ENCODE assay signal across 8 cellular contexts in genomic region chr16:75250089-75250808, GRCh38. TPM values are rescaled to one million over a fixed set of nuclear protein-coding genes. Genes with fewer than 3 reads are reported as not detected.
A peak's percentile ranks its signal among the peaks of the same experiment; 100 is the strongest.
DNase-seq lines count a peak whose midpoint lies in the region; ATAC-seq and TF ChIP-seq lines count a peak whose summit lies in the region.

No MANE protein-coding gene starts in this region.

- H3K4me3 Mint-ChIP-seq in natural killer cell: peak overlapping the region; percentile 25
- H3K4me3 Mint-ChIP-seq in natural killer cell treated with Interleukin-12 subunit alpha and Interleukin-12 subunit beta and Interleukin-15 and Interleukin-18, amount 100 ng/mL, for 72 hours: no peak overlapping the region

- WGBS in lung, 2 donors: 3 to 5% methylated on average over 29 of the region's 29 CpGs
- 0 to 1% methylated on average over 24 to 29 of the region's 29 CpGs for WGBS in aorta, 2 donors

- TF ChIP-seq CTCF in natural killer cell (IDR thresholded peaks at IDR 0.05): no peak
- no peak for TF ChIP-seq CTCF in lung (IDR thresholded peaks at IDR 0.05; ENCODE audit: control extremely low read depth, extremely low read depth)

- H3K4me3 ChIP-seq in lung: peak overlapping the region; percentile 72
- H3K4me3 ChIP-seq in aorta (ENCODE audit: low read length in 2 of 2): peak overlapping the region; percentile 69 to 82

- peaks cover 55 to 60% of the 10 kb centered on the region in 2 donors for H3K27me3 Mint-ChIP-seq in natural killer cell (ENCODE audit: low read depth in 2 of 2)
- peaks cover 24 to 47% of the 10 kb centered on the region in 2 donors for H3K27me3 Mint-ChIP-seq in natural killer cell treated with Interleukin-12 subunit alpha and Interleukin-12 subunit beta and Interleukin-15 and Interleukin-18, amount 100 ng/mL, for 72 hours

- peak overlapping the region; percentile 98 for H3K27ac ChIP-seq in cingulate gyrus (ENCODE audit: low read depth, low read length)
- H3K27ac ChIP-seq in lung (ENCODE audit: low read depth in 1 of 2, low read length in 1 of 2): peak overlapping the region; percentile 82 to 97
- peak overlapping the region; percentile 10 to 87 for H3K27ac ChIP-seq in aorta (ENCODE audit: low read depth in 1 of 2, low read length in 2 of 2)

- H3K36me3 ChIP-seq in lung (ENCODE audit: control insufficient read depth in 2 of 2, insufficient read depth in 2 of 2, low read length in 2 of 2) (no peaks in the 10 kb centered on the region), aorta (ENCODE audit: control insufficient read depth in 1 of 2, insufficient read depth in 2 of 2, low read length in 1 of 2) (no peaks in the 10 kb centered on the region)

- H3K9me3 ChIP-seq in lung (ENCODE audit: control insufficient read depth in 2 of 2, insufficient read depth in 1 of 2, low read length in 1 of 2) (peaks cover 0 to 1% of the 10 kb centered on the region in 2 donors), aorta (ENCODE audit: control insufficient read depth, low read length) (no peaks in the 10 kb centered on the region)

- DNase-seq in natural killer cell (no peak), lung (ENCODE audit: low spot score) (peak; percentile 50), aorta (peak in 1 of 2 donors; percentile 56), NCI-H2029 treated with DMSO at 0.1 percent for 48 hours (lab: John Stamatoyannopoulos, UW) (no peak)
- DNase-seq in natural killer cell treated with Interleukin-12 subunit alpha and Interleukin-12 subunit beta and Interleukin-15 and Interleukin-18, amount 100 ng/mL, for 72 hours (ENCODE audit: low spot score): no peak

- H3K4me1 Mint-ChIP-seq in natural killer cell: peaks cover 0 to 17% of the 10 kb centered on the region in 2 donors
- no peaks in the 10 kb centered on the region for H3K4me1 Mint-ChIP-seq in natural killer cell treated with Interleukin-12 subunit alpha and Interleukin-12 subunit beta and Interleukin-15 and Interleukin-18, amount 100 ng/mL, for 72 hours (ENCODE audit: low read depth in 2 of 2)

- H3K36me3 Mint-ChIP-seq in natural killer cell: no peaks in the 10 kb centered on the region
- no peaks in the 10 kb centered on the region for H3K36me3 Mint-ChIP-seq in natural killer cell treated with Interleukin-12 subunit alpha and Interleukin-12 subunit beta and Interleukin-15 and Interleukin-18, amount 100 ng/mL, for 72 hours

- H3K4me1 ChIP-seq in lung (ENCODE audit: control insufficient read depth in 2 of 2, insufficient read depth in 2 of 2, low read length in 2 of 2) (peaks cover 37 to 75% of the 10 kb centered on the region in 2 donors), aorta (ENCODE audit: control insufficient read depth in 1 of 2, insufficient read depth in 2 of 2, low read length in 2 of 2) (peaks cover 0 to 8% of the 10 kb centered on the region in 2 donors)

- no peaks in the 10 kb centered on the region for H3K27me3 ChIP-seq in lung (ENCODE audit: control insufficient read depth, insufficient read depth)
- H3K27me3 ChIP-seq in aorta (ENCODE audit: control insufficient read depth in 1 of 2, insufficient read depth in 2 of 2, low read length in 1 of 2): no peaks in the 10 kb centered on the region

- no peaks in the 10 kb centered on the region for H3K9me3 Mint-ChIP-seq in natural killer cell
- H3K9me3 Mint-ChIP-seq in natural killer cell treated with Interleukin-12 subunit alpha and Interleukin-12 subunit beta and Interleukin-15 and Interleukin-18, amount 100 ng/mL, for 72 hours: no peaks in the 10 kb centered on the region

- intact Hi-C loops in natural killer cell (cut with micrococcal nuclease) (no loop called here), aorta (cut with DNase I) (loop anchor here in 1 of 2 donors (5.0 kb wide), 1 partner anchor 57 kb away; no protein-coding TSS in a partner anchor)

- ATAC-seq in natural killer cell (no peak), lung (ENCODE audit: insufficient read depth, low FRiP score) (no peak), aorta (ENCODE audit: low FRiP score) (no peak), HG02571 (IDR thresholded peaks at IDR 0.05; ENCODE audit: unreplicated experiment) (no peak)
- ATAC-seq in natural killer cell treated with Interleukin-12 subunit alpha and Interleukin-12 subunit beta and Interleukin-15 and Interleukin-18, amount 100 ng/mL, for 72 hours: no peak
- ATAC-seq in activated CD4-positive, CD25-positive, alpha-beta regulatory T cell treated with anti-CD3 and anti-CD28 coated beads, Interleukin-2, amount 50 U/mL, for 24 hours: no peak

- no peak overlapping the region for H3K27ac Mint-ChIP-seq in natural killer cell
- H3K27ac Mint-ChIP-seq in natural killer cell treated with Interleukin-12 subunit alpha and Interleukin-12 subunit beta and Interleukin-15 and Interleukin-18, amount 100 ng/mL, for 72 hours: no peak overlapping the region

RNA-seq across cellular contexts. Expression of gene BCAR1, which starts 1.2 kb away (rescaled TPM):
- not detected for total RNA-seq in natural killer cell
- not detected for total RNA-seq in natural killer cell treated with Interleukin-12 subunit alpha and Interleukin-12 subunit beta and Interleukin-15 and Interleukin-18, amount 100 ng/mL, for 72 hours
- 10 to 100 TPM; 51.3 to 70.7 TPM for total RNA-seq in lung
- polyA plus RNA-seq in lung: 10 to 100 TPM; 37.5 to 48.6 TPM
- 100 to 1,000 TPM; 125 to 140 TPM for total RNA-seq in aorta
- 10 to 100 TPM; 28.7 to 56.3 TPM for polyA plus RNA-seq in aorta

RNA-seq across cellular contexts. Expression of gene CTRB1, which starts 31.5 kb away (rescaled TPM):
- total RNA-seq in natural killer cell (not detected), lung (1 to 10 TPM in 1 of 2 donors, not detected in 1; 6.5 TPM), aorta (1 to 10 TPM; 3.4 to 6.8 TPM)
- not detected for total RNA-seq in natural killer cell treated with Interleukin-12 subunit alpha and Interleukin-12 subunit beta and Interleukin-15 and Interleukin-18, amount 100 ng/mL, for 72 hours
- polyA plus RNA-seq in lung (under 1 TPM; 0.33 to 0.97 TPM), aorta (10 to 100 TPM in 1 of 2 donors, 1 to 10 TPM in 1; 5.7 to 17.4 TPM)

RNA-seq across cellular contexts. Expression of gene CTRB2, which starts 43.3 kb away (rescaled TPM):
- total RNA-seq in natural killer cell (not detected), lung (10 to 100 TPM in 1 of 2 donors, not detected in 1; 14.6 TPM), aorta (10 to 100 TPM in 1 of 2 donors, 1 to 10 TPM in 1; 9.1 to 11.6 TPM)
- not detected for total RNA-seq in natural killer cell treated with Interleukin-12 subunit alpha and Interleukin-12 subunit beta and Interleukin-15 and Interleukin-18, amount 100 ng/mL, for 72 hours
- polyA plus RNA-seq in lung (1 to 10 TPM in 1 of 2 donors, under 1 TPM in 1; 0.65 to 1.3 TPM), aorta (10 to 100 TPM; 12.7 to 19.0 TPM)

Comparison
In these comparisons a context has a peak if more than half of its experiments do, and no peak if none do; other contexts are left out.
1. RNA of gene BCAR1, which starts 1.2 kb away (total RNA-seq): 125 to 140 TPM in aorta and 51.3 to 70.7 TPM in lung; not detected in natural killer cell treated with Interleukin-12 subunit alpha and Interleukin-12 subunit beta and Interleukin-15 and Interleukin-18, amount 100 ng/mL, for 72 hours and not detected in natural killer cell; every median in the first group is over 10 times any median in the second.
2. Peak in every context shown above with its lines, with median percentiles within 50 percentile points of each other: H3K27ac ChIP-seq.